2 cellular contexts compared by ENCODE assay signal in the genomic region with DNA sequence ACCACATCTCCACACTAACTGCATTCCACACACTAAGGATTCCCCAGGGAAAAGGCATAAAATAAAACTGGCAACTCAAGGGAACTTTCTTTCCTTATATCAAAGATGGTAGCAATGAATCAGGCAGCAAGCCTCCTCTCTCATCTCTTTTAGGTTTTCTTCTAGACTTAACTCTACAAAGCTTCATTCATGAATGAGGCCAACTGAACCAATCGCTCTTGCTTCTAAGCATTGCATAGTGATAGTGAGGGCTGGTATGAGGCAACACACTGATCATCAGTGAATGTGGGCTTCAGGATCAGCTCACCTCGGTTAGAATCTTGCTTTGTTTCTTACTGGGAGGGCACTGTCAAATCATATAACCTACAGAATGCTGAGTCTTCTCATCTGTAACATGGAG.
TF ChIP-seq lines count a peak whose summit lies in the region.

No MANE protein-coding gene starts in this region.

TF ChIP-seq in GM23338, 12 proteins besides CTCF, POLR2A, EP300 and RAD21 (continues in another document):
- TF ChIP-seq, protein P1, sequence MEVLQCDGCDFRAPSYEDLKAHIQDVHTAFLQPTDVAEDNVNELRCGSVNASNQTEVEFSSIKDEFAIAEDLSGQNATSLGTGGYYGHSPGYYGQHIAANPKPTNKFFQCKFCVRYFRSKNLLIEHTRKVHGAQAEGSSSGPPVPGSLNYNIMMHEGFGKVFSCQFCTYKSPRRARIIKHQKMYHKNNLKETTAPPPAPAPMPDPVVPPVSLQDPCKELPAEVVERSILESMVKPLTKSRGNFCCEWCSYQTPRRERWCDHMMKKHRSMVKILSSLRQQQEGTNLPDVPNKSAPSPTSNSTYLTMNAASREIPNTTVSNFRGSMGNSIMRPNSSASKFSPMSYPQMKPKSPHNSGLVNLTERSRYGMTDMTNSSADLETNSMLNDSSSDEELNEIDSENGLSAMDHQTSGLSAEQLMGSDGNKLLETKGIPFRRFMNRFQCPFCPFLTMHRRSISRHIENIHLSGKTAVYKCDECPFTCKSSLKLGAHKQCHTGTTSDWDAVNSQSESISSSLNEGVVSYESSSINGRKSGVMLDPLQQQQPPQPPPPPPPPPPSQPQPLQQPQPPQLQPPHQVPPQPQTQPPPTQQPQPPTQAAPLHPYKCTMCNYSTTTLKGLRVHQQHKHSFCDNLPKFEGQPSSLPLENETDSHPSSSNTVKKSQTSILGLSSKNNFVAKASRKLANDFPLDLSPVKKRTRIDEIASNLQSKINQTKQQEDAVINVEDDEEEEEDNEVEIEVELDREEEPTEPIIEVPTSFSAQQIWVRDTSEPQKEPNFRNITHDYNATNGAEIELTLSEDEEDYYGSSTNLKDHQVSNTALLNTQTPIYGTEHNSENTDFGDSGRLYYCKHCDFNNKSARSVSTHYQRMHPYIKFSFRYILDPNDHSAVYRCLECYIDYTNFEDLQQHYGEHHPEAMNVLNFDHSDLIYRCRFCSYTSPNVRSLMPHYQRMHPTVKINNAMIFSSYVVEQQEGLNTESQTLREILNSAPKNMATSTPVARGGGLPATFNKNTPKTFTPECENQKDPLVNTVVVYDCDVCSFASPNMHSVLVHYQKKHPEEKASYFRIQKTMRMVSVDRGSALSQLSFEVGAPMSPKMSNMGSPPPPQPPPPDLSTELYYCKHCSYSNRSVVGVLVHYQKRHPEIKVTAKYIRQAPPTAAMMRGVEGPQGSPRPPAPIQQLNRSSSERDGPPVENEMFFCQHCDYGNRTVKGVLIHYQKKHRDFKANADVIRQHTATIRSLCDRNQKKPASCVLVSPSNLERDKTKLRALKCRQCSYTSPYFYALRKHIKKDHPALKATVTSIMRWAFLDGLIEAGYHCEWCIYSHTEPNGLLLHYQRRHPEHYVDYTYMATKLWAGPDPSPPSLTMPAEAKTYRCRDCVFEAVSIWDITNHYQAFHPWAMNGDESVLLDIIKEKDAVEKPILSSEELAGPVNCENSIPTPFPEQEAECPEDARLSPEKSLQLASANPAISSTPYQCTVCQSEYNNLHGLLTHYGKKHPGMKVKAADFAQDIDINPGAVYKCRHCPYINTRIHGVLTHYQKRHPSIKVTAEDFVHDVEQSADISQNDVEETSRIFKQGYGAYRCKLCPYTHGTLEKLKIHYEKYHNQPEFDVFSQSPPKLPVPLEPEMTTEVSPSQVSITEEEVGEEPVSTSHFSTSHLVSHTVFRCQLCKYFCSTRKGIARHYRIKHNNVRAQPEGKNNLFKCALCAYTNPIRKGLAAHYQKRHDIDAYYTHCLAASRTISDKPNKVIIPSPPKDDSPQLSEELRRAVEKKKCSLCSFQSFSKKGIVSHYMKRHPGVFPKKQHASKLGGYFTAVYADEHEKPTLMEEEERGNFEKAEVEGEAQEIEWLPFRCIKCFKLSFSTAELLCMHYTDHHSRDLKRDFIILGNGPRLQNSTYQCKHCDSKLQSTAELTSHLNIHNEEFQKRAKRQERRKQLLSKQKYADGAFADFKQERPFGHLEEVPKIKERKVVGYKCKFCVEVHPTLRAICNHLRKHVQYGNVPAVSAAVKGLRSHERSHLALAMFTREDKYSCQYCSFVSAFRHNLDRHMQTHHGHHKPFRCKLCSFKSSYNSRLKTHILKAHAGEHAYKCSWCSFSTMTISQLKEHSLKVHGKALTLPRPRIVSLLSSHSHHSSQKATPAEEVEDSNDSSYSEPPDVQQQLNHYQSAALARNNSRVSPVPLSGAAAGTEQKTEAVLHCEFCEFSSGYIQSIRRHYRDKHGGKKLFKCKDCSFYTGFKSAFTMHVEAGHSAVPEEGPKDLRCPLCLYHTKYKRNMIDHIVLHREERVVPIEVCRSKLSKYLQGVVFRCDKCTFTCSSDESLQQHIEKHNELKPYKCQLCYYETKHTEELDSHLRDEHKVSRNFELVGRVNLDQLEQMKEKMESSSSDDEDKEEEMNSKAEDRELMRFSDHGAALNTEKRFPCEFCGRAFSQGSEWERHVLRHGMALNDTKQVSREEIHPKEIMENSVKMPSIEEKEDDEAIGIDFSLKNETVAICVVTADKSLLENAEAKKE (CRISPR knock-in tag; IDR thresholded peaks at IDR 0.05), result no peak
- no peak for TF ChIP-seq CREB1 (CRISPR knock-in tag; IDR thresholded peaks at IDR 0.05; ENCODE audit: low read depth)
- TF ChIP-seq EZH2phosphoT487 (IDR thresholded peaks at IDR 0.05; ENCODE audit: unreplicated experiment), result no peak
- no peak for TF ChIP-seq EZH2 (IDR thresholded peaks at IDR 0.05; ENCODE audit: low read depth, unreplicated experiment)
- TF ChIP-seq NANOG (IDR thresholded peaks at IDR 0.05; ENCODE audit: borderline replicate concordance), result no peak
- TF ChIP-seq ZNF331 (CRISPR knock-in tag; IDR thresholded peaks at IDR 0.05; ENCODE audit: low read depth), result no peak
- no peak for TF ChIP-seq REST (IDR thresholded peaks at IDR 0.05; ENCODE audit: unreplicated experiment)
- no peak for TF ChIP-seq JUNB (IDR thresholded peaks at IDR 0.05; ENCODE audit: unreplicated experiment)
- TF ChIP-seq ZNF114 (CRISPR knock-in tag; IDR thresholded peaks at IDR 0.05), result no peak
- no peak for TF ChIP-seq POLR2AphosphoS5 (IDR thresholded peaks at IDR 0.05; ENCODE audit: low read depth)

TF ChIP-seq in K562, 482 proteins besides CTCF, POLR2A, EP300 and RAD21 (continued from another document):
- TF ChIP-seq CREB1 (IDR thresholded peaks at IDR 0.05) (no peak), CREB1 (CRISPR knock-in tag; IDR thresholded peaks at IDR 0.05) (no peak)
- TF ChIP-seq, protein P2, sequence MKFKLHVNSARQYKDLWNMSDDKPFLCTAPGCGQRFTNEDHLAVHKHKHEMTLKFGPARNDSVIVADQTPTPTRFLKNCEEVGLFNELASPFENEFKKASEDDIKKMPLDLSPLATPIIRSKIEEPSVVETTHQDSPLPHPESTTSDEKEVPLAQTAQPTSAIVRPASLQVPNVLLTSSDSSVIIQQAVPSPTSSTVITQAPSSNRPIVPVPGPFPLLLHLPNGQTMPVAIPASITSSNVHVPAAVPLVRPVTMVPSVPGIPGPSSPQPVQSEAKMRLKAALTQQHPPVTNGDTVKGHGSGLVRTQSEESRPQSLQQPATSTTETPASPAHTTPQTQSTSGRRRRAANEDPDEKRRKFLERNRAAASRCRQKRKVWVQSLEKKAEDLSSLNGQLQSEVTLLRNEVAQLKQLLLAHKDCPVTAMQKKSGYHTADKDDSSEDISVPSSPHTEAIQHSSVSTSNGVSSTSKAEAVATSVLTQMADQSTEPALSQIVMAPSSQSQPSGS (CRISPR knock-in tag; IDR thresholded peaks at IDR 0.05), result 0 out of 2 replicates have a peak, but pooled peaks have one; percentile 32
